ENCODE assay signal across 18 cellular contexts in the genomic region with DNA sequence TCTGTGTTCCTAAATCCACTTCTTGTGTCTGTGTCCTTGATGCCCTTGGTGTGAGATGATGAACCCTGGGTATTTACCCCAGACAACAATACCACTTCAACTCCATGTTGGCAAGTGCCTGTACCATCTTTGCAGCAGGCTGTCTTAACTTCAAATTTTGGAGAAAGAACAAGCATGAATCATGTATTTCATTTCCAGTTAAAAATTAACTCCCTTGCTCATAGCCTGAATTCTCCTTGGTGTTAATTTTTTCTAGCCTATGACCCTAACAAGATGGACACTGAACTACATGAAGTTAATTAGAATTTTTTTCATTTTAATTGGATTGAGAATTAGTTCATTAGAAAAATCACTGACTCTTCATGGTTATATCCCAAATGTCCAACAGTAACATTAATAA.
A peak's percentile ranks its signal among the peaks of the same experiment; 100 is the strongest.
DNase-seq lines count a peak whose midpoint lies in the region; ATAC-seq, FAIRE-seq and TF ChIP-seq lines count a peak whose summit lies in the region.
"Had no signal": no experiment of that assay in that cellular context is flagged by ENCODE, and none has a peak within 500 bp of the region (broad histone marks: within the 10 kb centered on the region; RNA-seq: fewer than 3 reads in every experiment).

No MANE protein-coding gene starts in this region.

- ATAC-seq in GM23338: no peak
- ATAC-seq in GM18873 (IDR thresholded peaks at IDR 0.05; ENCODE audit: low FRiP score, unreplicated experiment): no peak
- ATAC-seq: HCT116 had no signal

- no peak overlapping the region for H3K18ac ChIP-seq in H1 (ENCODE audit: extremely low read depth, low read length)

- H3K4me2 ChIP-seq in GM23338 (no peak overlapping the region), H1 (ENCODE audit: insufficient read depth in 1 of 2, low read depth in 2 of 2, low read length in 2 of 2) (no peak overlapping the region)

- no peak for TF ChIP-seq EP300 in H1 (IDR thresholded peaks at IDR 0.05; ENCODE audit: borderline replicate concordance in 1 of 2, low read depth in 2 of 2, low read length in 2 of 2)

- no peaks in the 10 kb centered on the region for H3K79me2 ChIP-seq in GM23338 (replicated peaks; ENCODE audit: insufficient read depth)
- no peaks in the 10 kb centered on the region for H3K79me2 ChIP-seq in H1 (ENCODE audit: control insufficient read depth in 1 of 2, insufficient read depth in 2 of 2, low read length in 2 of 2)

- no peaks in the 10 kb centered on the region for H3K36me3 Mint-ChIP-seq in GM23338 (ENCODE audit: low read depth)
- H3K36me3 Mint-ChIP-seq: CD4-positive, CD25-positive, alpha-beta regulatory T cell; CD8-positive, alpha-beta memory T cell had no signal

- no peaks in the 10 kb centered on the region; the same call in 2 of the 3 replicates for H3K9me3 Mint-ChIP-seq in GM23338

- H2BK20ac ChIP-seq in H1 (ENCODE audit: low read length): no peak overlapping the region

- H3K4ac ChIP-seq in H1 (replicated peaks; ENCODE audit: insufficient read length, low read depth, low read length): no peak overlapping the region

- no peak overlapping the region for H4K91ac ChIP-seq in H1 (replicated peaks; ENCODE audit: insufficient read length, low read length)

- H3K4me1 ChIP-seq in GM23338 (ENCODE audit: insufficient read depth): no peaks in the 10 kb centered on the region
- H3K4me1 ChIP-seq in H1 (replicated peaks in 1 of 4; ENCODE audit: control insufficient read depth in 3 of 4, insufficient read depth in 4 of 4, low read length in 3 of 4): peaks cover 0 to 3% (median 0%) of the 10 kb centered on the region in 4 experiments; a peak in 1 of 7 replicates
- H3K4me1 ChIP-seq in left ventricle myocardium inferior: no peaks in the 10 kb centered on the region

- no peaks in the 10 kb centered on the region for H3K79me1 ChIP-seq in H1 (ENCODE audit: low read depth, low read length)

- H3K56ac ChIP-seq in H1 (replicated peaks; ENCODE audit: insufficient read length, low read depth, low read length): no peak overlapping the region

- no peak overlapping the region for H3K4me3 Mint-ChIP-seq in GM23338
- H3K4me3 Mint-ChIP-seq: CD4-positive, CD25-positive, alpha-beta regulatory T cell; CD8-positive, alpha-beta memory T cell had no signal

- H3K23ac ChIP-seq in H1 (ENCODE audit: insufficient read length): no peak overlapping the region

- 0 out of 2 replicates have a peak overlapping the region, but pooled peaks have one; percentile 18 for H2AFZ ChIP-seq in GM23338
- 0 out of 2 replicates have a peak overlapping the region, but pooled peaks have one; percentile 24 for H2AFZ ChIP-seq in H1 (ENCODE audit: low read length)
- H2AFZ ChIP-seq: GM23248 had no signal

- H3K27me3 ChIP-seq in GM23338 (ENCODE audit: insufficient read depth): no peaks in the 10 kb centered on the region
- H3K27me3 ChIP-seq in H1 (replicated peaks in 1 of 4; ENCODE audit: control insufficient read depth in 3 of 4, extremely low read depth in 1 of 4, insufficient read depth in 3 of 4, low read length in 3 of 4): no peaks in the 10 kb centered on the region
- H3K27me3 ChIP-seq in left ventricle myocardium inferior (ENCODE audit: low read depth): no peaks in the 10 kb centered on the region
- H3K27me3 ChIP-seq: BE2C had no signal

- no peak for FAIRE-seq in H1 (lab: Jason Lieb, UNC)
- FAIRE-seq: D721Med, G401.6, GM12891 had no signal

- no peaks in the 10 kb centered on the region for H3F3A ChIP-seq in GM23338 (replicated peaks; ENCODE audit: low read depth)

- no peak overlapping the region for H2AK5ac ChIP-seq in H1 (ENCODE audit: low read depth, low read length)

- POLR2A ChIA-PET in H1 (lab: Charles Lee; ENCODE audit: partially characterized antibody): no interaction called here

- TF ChIP-seq CTCF in GM23338 (conservative IDR thresholded peaks at IDR 0.05; ENCODE audit: low read depth in 2 of 2) (no peak), H1 (IDR thresholded peaks at IDR 0.05; ENCODE audit: control extremely low read depth in 1 of 3, insufficient read depth in 1 of 3, low read depth in 1 of 3, low read length in 3 of 3) (no peak), left ventricle myocardium inferior (IDR thresholded peaks at IDR 0.05; ENCODE audit: borderline replicate concordance) (no peak)

- intact Hi-C loops in left ventricle myocardium inferior (cut with micrococcal nuclease): no loop called here

- H3K27ac ChIP-seq in GM23338 (ENCODE audit: low read depth) (no peak overlapping the region), H1 (ENCODE audit: low read depth, low read length) (no peak overlapping the region), left ventricle myocardium inferior (replicated peaks) (no peak overlapping the region)
- H3K27ac ChIP-seq: GM23248 had no signal

- H3K9me2 ChIP-seq in GM23338 (ENCODE audit: insufficient read depth): peaks cover 6% of the 10 kb centered on the region; the same call in 1 of the 2 replicates

- CTCF ChIA-PET in H1 (lab: Charles Lee; ENCODE audit: partially characterized antibody): interaction anchor here (0.6 to 1.1 kb wide), 2 partner anchors 38 to 223 kb away, joined by 3 read pairs; no protein-coding TSS in a partner anchor

- no peak overlapping the region for H2BK120ac ChIP-seq in H1 (replicated peaks; ENCODE audit: low read depth, low read length)

- no peaks in the 10 kb centered on the region for H3K36me3 ChIP-seq in GM23338 (ENCODE audit: insufficient read depth)
- H3K36me3 ChIP-seq in H1 (ENCODE audit: control insufficient read depth in 2 of 4, insufficient read depth in 4 of 4, low read length in 3 of 4): no peaks in the 10 kb centered on the region
- no peaks in the 10 kb centered on the region for H3K36me3 ChIP-seq in left ventricle myocardium inferior
- H3K36me3 ChIP-seq: BE2C had no signal

- H2BK15ac ChIP-seq in H1 (ENCODE audit: low read length): no peak overlapping the region

- TF ChIP-seq POLR2A in H1 (IDR thresholded peaks at IDR 0.05; ENCODE audit: control extremely low read depth in 1 of 2, low read depth in 2 of 2, low read length in 2 of 2): no peak

- no peaks in the 10 kb centered on the region; the same call in 1 of the 2 replicates for H3K23me2 ChIP-seq in H1 (ENCODE audit: low read depth, low read length)

- no peaks in the 10 kb centered on the region for H3K4me1 Mint-ChIP-seq in GM23338
- H3K4me1 Mint-ChIP-seq: CD4-positive, CD25-positive, alpha-beta regulatory T cell; CD8-positive, alpha-beta memory T cell had no signal

- no peak overlapping the region for H2BK12ac ChIP-seq in H1 (ENCODE audit: low read depth, low read length)

- no peak overlapping the region for H3K14ac ChIP-seq in H1 (ENCODE audit: insufficient read length)

- DNase-seq in GM23338 (ENCODE audit: low spot score): no peak
- no peak for DNase-seq in H1 (ENCODE audit: low read depth in 1 of 2, low spot score in 2 of 2)
- DNase-seq in kidney glomerular epithelial cell (lab: John Stamatoyannopoulos, UW): peak; percentile 42
- DNase-seq in left ventricle myocardium inferior: no peak
- no peak for DNase-seq in iPS-NIHi7 (ENCODE audit: extremely low spot score)
- no peak for DNase-seq in stimulated activated CD4-positive, alpha-beta T cell treated with anti-CD3 and anti-CD28 coated beads, Interleukin-4, amount 100 ng/mL, for 1 hour
- DNase-seq: C1 segment of cervical spinal cord; CD4-positive, CD25-positive, alpha-beta regulatory T cell; CD8-positive, alpha-beta memory T cell; COR-L47; GM23248; H7 had no signal

- no peak overlapping the region for H3K9ac ChIP-seq in H1 (replicated peaks in 1 of 4; ENCODE audit: extremely low read depth in 1 of 4, low read depth in 3 of 4, low read length in 3 of 4)
- H3K9ac ChIP-seq: GM23248 had no signal

- H3K4me3 ChIP-seq in GM23338 (no peak overlapping the region), H1 (ENCODE audit: extremely low read depth in 1 of 4, insufficient read depth in 2 of 4, low read depth in 3 of 4, low read length in 4 of 4) (no peak overlapping the region), left ventricle myocardium inferior (no peak overlapping the region)
- H3K4me3 ChIP-seq: GM23248 had no signal

- H3K27ac Mint-ChIP-seq in GM23338: no peak overlapping the region
- H3K27ac Mint-ChIP-seq: CD4-positive, CD25-positive, alpha-beta regulatory T cell; CD8-positive, alpha-beta memory T cell had no signal

- H3K27me3 Mint-ChIP-seq in GM23338 (ENCODE audit: insufficient read depth, low read depth, poor library complexity): no peaks in the 10 kb centered on the region
- H3K27me3 Mint-ChIP-seq: CD4-positive, CD25-positive, alpha-beta regulatory T cell had no signal

- no peak overlapping the region for H4K8ac ChIP-seq in H1 (ENCODE audit: extremely low read depth, insufficient read depth, low read length)

- no peaks in the 10 kb centered on the region for H3K9me3 ChIP-seq in H1 (ENCODE audit: insufficient read depth in 2 of 2, low read depth in 1 of 2, low read length in 1 of 2)
- no peaks in the 10 kb centered on the region for H3K9me3 ChIP-seq in left ventricle myocardium inferior (replicated peaks)
- H3K9me3 ChIP-seq: BE2C had no signal

- TF ChIP-seq RAD21 in H1 (IDR thresholded peaks at IDR 0.05 in 1 of 2, conservative IDR thresholded peaks at IDR 0.05 in 1 of 2; ENCODE audit: low read depth in 2 of 2, low read length in 2 of 2): no peak

- H4K20me1 ChIP-seq in GM23338 (replicated peaks; ENCODE audit: insufficient read depth) (no peaks in the 10 kb centered on the region), H1 (replicated peaks in 1 of 2; ENCODE audit: control insufficient read depth in 1 of 2, insufficient read depth in 2 of 2, low read length in 2 of 2) (no peaks in the 10 kb centered on the region)

- no peak overlapping the region for H2BK5ac ChIP-seq in H1 (ENCODE audit: low read depth, low read length)

- H4K5ac ChIP-seq in H1 (ENCODE audit: insufficient read length, low read depth, low read length): no peak overlapping the region

TF ChIP-seq in H1, 55 proteins besides CTCF, POLR2A, EP300 and RAD21 (continues in another document):
- TF ChIP-seq RFX5 (IDR thresholded peaks at IDR 0.05; ENCODE audit: borderline replicate concordance, low read depth, low read length) (no peak), ATF3 (IDR thresholded peaks at IDR 0.05; ENCODE audit: insufficient read depth, low read depth, low read length) (no peak), CBX5 (IDR thresholded peaks at IDR 0.05; ENCODE audit: low read depth, low read length) (no peak), EGR1 (IDR thresholded peaks at IDR 0.05; ENCODE audit: borderline replicate concordance, low read depth, low read length) (no peak)
